ENCODE assay signal across 25 cellular contexts in the genomic region with DNA sequence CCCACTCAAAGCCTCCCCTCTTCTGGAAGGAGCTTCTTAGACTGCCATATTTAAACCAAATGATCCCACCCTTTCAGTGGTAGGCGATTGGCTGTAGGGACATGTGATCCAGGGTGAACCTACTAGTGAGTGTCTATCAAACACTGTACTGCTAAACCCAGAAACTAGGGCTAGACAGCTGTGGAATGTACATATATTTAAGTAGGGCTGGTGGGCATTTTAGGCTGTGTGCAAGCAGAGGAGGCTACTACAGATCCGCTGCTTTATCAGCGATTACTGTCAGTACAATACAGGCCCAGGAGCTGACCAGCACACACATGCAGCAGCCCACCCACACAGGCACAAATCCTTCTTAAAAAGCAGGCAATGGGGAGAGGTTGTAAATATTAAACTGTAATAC. TPM values are rescaled to one million over a fixed set of nuclear protein-coding genes. Genes with fewer than 3 reads are reported as not detected.
A peak's percentile ranks its signal among the peaks of the same experiment; 100 is the strongest.
DNase-seq lines count a peak whose midpoint lies in the region; ATAC-seq and TF ChIP-seq lines count a peak whose summit lies in the region.
"Had no signal": no experiment of that assay in that cellular context is flagged by ENCODE, and none has a peak within 500 bp of the region (broad histone marks: within the 10 kb centered on the region; RNA-seq: fewer than 3 reads in every experiment).

No MANE protein-coding gene starts in this region.

- H3K9me2 ChIP-seq in SK-N-SH = no peaks in the 10 kb centered on the region
- no peaks in the 10 kb centered on the region for H3K9me2 ChIP-seq in hepatocyte (replicated peaks; ENCODE audit: insufficient read depth)

- H3K4me3 ChIP-seq in SK-N-SH (ENCODE audit: low read depth in 2 of 2, low read length in 1 of 2) (peak overlapping the region in 1 of 2 experiments; percentile 26; a peak in 1 of 4 replicates), hepatocyte (no peak overlapping the region)
- H3K4me3 ChIP-seq: spleen, thyroid gland had no signal

- WGBS in SK-N-SH (ENCODE audit: low lambda C conversion rate) = 45% methylated on average over 3 of the region's 3 CpGs
- 53% methylated on average over 3 of the region's 3 CpGs for WGBS in hepatocyte (ENCODE audit: low lambda C conversion rate, missing lambda C conversion rate)

- no peak overlapping the region for H2AFZ ChIP-seq in SK-N-SH (ENCODE audit: low read depth)
- H2AFZ ChIP-seq in hepatocyte = peak overlapping the region; percentile 4

- TF ChIP-seq EP300 in SK-N-SH (IDR thresholded peaks at IDR 0.05; ENCODE audit: borderline replicate concordance in 1 of 2, low read depth in 1 of 2, low read length in 1 of 2) = no peak

- CTCF ChIA-PET in SK-N-SH (lab: Yijun Ruan, JAX) = interaction anchor here (0.6 to 3.0 kb wide), 8 partner anchors 11 to 58 kb away, joined by 3 to 18 read pairs (median 3); no protein-coding TSS in a partner anchor

- no peak for TF ChIP-seq CTCF in SK-N-SH (IDR thresholded peaks at IDR 0.05)
- TF ChIP-seq CTCF in hepatocyte (IDR thresholded peaks at IDR 0.05; ENCODE audit: poor library complexity) = no peak

- no peak overlapping the region; the same call in 1 of the 2 replicates for H3K9ac ChIP-seq in SK-N-SH

- H3K4me2 ChIP-seq in SK-N-SH (peak overlapping the region; percentile 67), hepatocyte (no peak overlapping the region)

- H3K4me1 ChIP-seq in SK-N-SH (ENCODE audit: control insufficient read depth in 1 of 2, insufficient read depth in 2 of 2, low read depth in 1 of 2, low read length in 1 of 2) (peaks cover 30 to 31% of the 10 kb centered on the region in 2 experiments), hepatocyte (ENCODE audit: insufficient read depth) (peaks cover 4% of the 10 kb centered on the region)
- H3K4me1 ChIP-seq: spleen had no signal

- H3K36me3 ChIP-seq in SK-N-SH (replicated peaks in 1 of 2; ENCODE audit: control insufficient read depth in 1 of 2, insufficient read depth in 2 of 2, low read length in 1 of 2) (no peaks in the 10 kb centered on the region), hepatocyte (replicated peaks; ENCODE audit: insufficient read depth, low read depth) (no peaks in the 10 kb centered on the region)
- H3K36me3 ChIP-seq: spleen, thyroid gland had no signal

- H3K27me3 ChIP-seq in SK-N-SH (ENCODE audit: insufficient read depth) (no peaks in the 10 kb centered on the region), hepatocyte (no peaks in the 10 kb centered on the region)
- H3K27me3 ChIP-seq: thyroid gland had no signal

- H3K9me3 ChIP-seq in SK-N-SH = no peaks in the 10 kb centered on the region
- H3K9me3 ChIP-seq in hepatocyte (ENCODE audit: low read depth) = no peaks in the 10 kb centered on the region
- H3K9me3 ChIP-seq: thyroid gland had no signal

- POLR2A ChIA-PET in SK-N-SH (lab: Yijun Ruan, JAX) = interaction anchor here (1.0 to 2.9 kb wide), 3 partner anchors 10 to 23 kb away, joined by 3 to 21 read pairs (median 5); partner anchors contain the start of genes LARP6, LRRC49 and THAP10

- H3F3A ChIP-seq in SK-N-SH (replicated peaks; ENCODE audit: insufficient read depth) = peaks cover 21% of the 10 kb centered on the region

- ATAC-seq in HG03565 (IDR thresholded peaks at IDR 0.05; ENCODE audit: unreplicated experiment) (no peak), GM21423 (IDR thresholded peaks at IDR 0.05; ENCODE audit: unreplicated experiment) (no peak)
- ATAC-seq: activated CD8-positive, alpha-beta memory T cell treated with anti-CD3 and anti-CD28 coated beads, Interleukin-2, amount 10 ng/mL, durations not matched to agents 7 days and 5 days; stimulated activated memory B cell treated with anti-CD40 and anti-IgM and Interleukin-4, amounts not matched to agents 10 μg/mL and 1 μg/mL and 100 μg/mL, for 72 hours had no signal

- peak; percentile 35 for DNase-seq in NCI-H82 (lab: John Stamatoyannopoulos, UW)
- no peak for DNase-seq in NCI-H82 treated with DMSO at 0.1 percent for 48 hours (lab: John Stamatoyannopoulos, UW; ENCODE audit: unreplicated experiment)
- peak; percentile 63 for DNase-seq in SK-N-SH
- DNase-seq in hepatocyte (ENCODE audit: low spot score) = no peak
- peak; percentile 65 for DNase-seq in superior temporal gyrus (ENCODE audit: extremely low spot score)
- no peak for DNase-seq in NCI-H1694 treated with DMSO at 0.1 percent for 48 hours (lab: John Stamatoyannopoulos, UW)
- DNase-seq: activated CD4-positive, alpha-beta T cell treated with anti-CD3 and anti-CD28 coated beads, Interleukin-2, amount 10 ng/mL, durations not matched to agents 7 days and 5 days; activated CD8-positive, alpha-beta memory T cell treated with anti-CD3 and anti-CD28 coated beads, Interleukin-2, amount 10 ng/mL, durations not matched to agents 7 days and 5 days; activated naive CD4-positive, alpha-beta T cell treated with anti-CD3 and anti-CD28 coated beads, Interleukin-2, amount 50 U/mL, for 16 hours; AML-193; central memory CD4-positive, alpha-beta T cell; KBM-7; left cardiac atrium; naive B cell; NCI-H1436 treated with DMSO at 0.1 percent for 48 hours; NCI-H510A treated with DMSO at 0.1 percent for 48 hours; occipital lobe; spleen; stimulated activated CD4-positive, alpha-beta T cell treated with anti-CD3 and anti-CD28 coated beads, Interleukin-2, amount 100 ng/mL, for 48 hours; T-helper 9 cell; thyroid gland had no signal

- H3K79me2 ChIP-seq in SK-N-SH (ENCODE audit: insufficient read depth) (no peaks in the 10 kb centered on the region), hepatocyte (no peaks in the 10 kb centered on the region)

- TF ChIP-seq RAD21 in SK-N-SH (IDR thresholded peaks at IDR 0.05; ENCODE audit: low read length) = no peak

- peak overlapping the region; percentile 83 to 87 for H3K27ac ChIP-seq in SK-N-SH (ENCODE audit: low read depth in 2 of 2, low read length in 1 of 2)
- H3K27ac ChIP-seq in hepatocyte = no peak overlapping the region
- H3K27ac ChIP-seq: 22Rv1, spleen had no signal

- H4K20me1 ChIP-seq in SK-N-SH (ENCODE audit: insufficient read depth) (no peaks in the 10 kb centered on the region), hepatocyte (ENCODE audit: insufficient read depth, poor library complexity, severe bottlenecking) (no peaks in the 10 kb centered on the region)

TF ChIP-seq in SK-N-SH, 30 proteins besides CTCF, POLR2A, EP300 and RAD21 (continues in another document):
- TF ChIP-seq NRF1 (IDR thresholded peaks at IDR 0.05; ENCODE audit: low read depth, low read length) = no peak
- TF ChIP-seq RCOR1 (IDR thresholded peaks at IDR 0.05; ENCODE audit: low read length) = no peak
- TF ChIP-seq, protein P1, sequence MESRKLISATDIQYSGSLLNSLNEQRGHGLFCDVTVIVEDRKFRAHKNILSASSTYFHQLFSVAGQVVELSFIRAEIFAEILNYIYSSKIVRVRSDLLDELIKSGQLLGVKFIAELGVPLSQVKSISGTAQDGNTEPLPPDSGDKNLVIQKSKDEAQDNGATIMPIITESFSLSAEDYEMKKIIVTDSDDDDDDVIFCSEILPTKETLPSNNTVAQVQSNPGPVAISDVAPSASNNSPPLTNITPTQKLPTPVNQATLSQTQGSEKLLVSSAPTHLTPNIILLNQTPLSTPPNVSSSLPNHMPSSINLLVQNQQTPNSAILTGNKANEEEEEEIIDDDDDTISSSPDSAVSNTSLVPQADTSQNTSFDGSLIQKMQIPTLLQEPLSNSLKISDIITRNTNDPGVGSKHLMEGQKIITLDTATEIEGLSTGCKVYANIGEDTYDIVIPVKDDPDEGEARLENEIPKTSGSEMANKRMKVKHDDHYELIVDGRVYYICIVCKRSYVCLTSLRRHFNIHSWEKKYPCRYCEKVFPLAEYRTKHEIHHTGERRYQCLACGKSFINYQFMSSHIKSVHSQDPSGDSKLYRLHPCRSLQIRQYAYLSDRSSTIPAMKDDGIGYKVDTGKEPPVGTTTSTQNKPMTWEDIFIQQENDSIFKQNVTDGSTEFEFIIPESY (IDR thresholded peaks at IDR 0.05; ENCODE audit: borderline replicate concordance, low read depth) = no peak
- no peak; the same call in 1 of the 2 replicates for TF ChIP-seq PBX3 (IDR thresholded peaks at IDR 0.05)
- TF ChIP-seq USF2 (IDR thresholded peaks at IDR 0.05; ENCODE audit: borderline replicate concordance, low read depth, low read length) = no peak
- TF ChIP-seq FOSL2 (IDR thresholded peaks at IDR 0.05; ENCODE audit: borderline replicate concordance, low read depth) = no peak
- TF ChIP-seq MEF2A (IDR thresholded peaks at IDR 0.05; ENCODE audit: borderline replicate concordance, low read depth) = no peak
- 0 out of 2 replicates have a peak, but pooled peaks have one; percentile 21 for TF ChIP-seq YY1 (IDR thresholded peaks at IDR 0.05; ENCODE audit: low read depth)
- TF ChIP-seq FOXM1 (IDR thresholded peaks at IDR 0.05; ENCODE audit: low read depth) = no peak
- TF ChIP-seq SMC3 (IDR thresholded peaks at IDR 0.05; ENCODE audit: low read depth, low read length) = no peak

RNA-seq across cellular contexts. Expression of gene LARP6, which starts 15.4 kb away (rescaled TPM):
- 193 and 236 TPM in 2 replicates for polyA plus RNA-seq in SK-N-SH (2012; rRNA removed)
- 223 and 271 TPM in 2 replicates for polyA plus RNA-seq in SK-N-SH (2012; cell fraction: cytosol; rRNA removed)
- 118 and 123 TPM in 2 replicates for polyA plus RNA-seq in SK-N-SH (2012; cell fraction: nucleus; rRNA removed)
- total RNA-seq in hepatocyte = 31.9 and 45.9 TPM in 2 replicates
- polyA plus RNA-seq in hepatocyte = 50.0 and 55.9 TPM in 2 replicates
- total RNA-seq: activated CD4-positive, alpha-beta T cell treated with anti-CD3 and anti-CD28 coated beads, Interleukin-2, amount 10 ng/mL, durations not matched to agents 7 days and 5 days; activated CD8-positive, alpha-beta memory T cell treated with anti-CD3 and anti-CD28 coated beads, Interleukin-2, amount 10 ng/mL, durations not matched to agents 7 days and 5 days had no signal

RNA-seq across cellular contexts. Expression of gene THAP10, which starts 22.9 kb away (rescaled TPM):
- 2.9 and 3.2 TPM in 2 replicates for polyA plus RNA-seq in SK-N-SH (2012; rRNA removed)
- 4.4 TPM in 2 replicates for polyA plus RNA-seq in SK-N-SH (2012; cell fraction: cytosol; rRNA removed)
- polyA plus RNA-seq in SK-N-SH (2012; cell fraction: nucleus; rRNA removed) = 2.5 and 3.8 TPM in 2 replicates
- total RNA-seq in hepatocyte = 3.0 TPM in 2 replicates
- 2.1 and 3.8 TPM in 2 replicates for polyA plus RNA-seq in hepatocyte
- total RNA-seq: activated CD4-positive, alpha-beta T cell treated with anti-CD3 and anti-CD28 coated beads, Interleukin-2, amount 10 ng/mL, durations not matched to agents 7 days and 5 days had no signal

RNA-seq across cellular contexts. Expression of gene LRRC49, which starts 23.3 kb away (rescaled TPM):
- 7.2 and 10.4 TPM in 2 replicates for polyA plus RNA-seq in SK-N-SH (2012; rRNA removed)
- polyA plus RNA-seq in SK-N-SH (2012; cell fraction: cytosol; rRNA removed) = 10.5 and 13.2 TPM in 2 replicates
- polyA plus RNA-seq in SK-N-SH (2012; cell fraction: nucleus; rRNA removed) = 7.4 and 14.2 TPM in 2 replicates
- 7.8 and 11.6 TPM in 2 replicates for total RNA-seq in hepatocyte
- 1.4 and 1.9 TPM in 2 replicates for polyA plus RNA-seq in hepatocyte
- total RNA-seq: activated CD4-positive, alpha-beta T cell treated with anti-CD3 and anti-CD28 coated beads, Interleukin-2, amount 10 ng/mL, durations not matched to agents 7 days and 5 days had no signal

Comparison
In these comparisons a context has a peak if more than half of its experiments do, and no peak if none do; other contexts are left out.
1. DNase-seq: peak in NCI-H82 (single experiment), SK-N-SH (single experiment) and superior temporal gyrus (single experiment); none in NCI-H82 treated with DMSO at 0.1 percent for 48 hours (single experiment), hepatocyte (single experiment) and NCI-H1694 treated with DMSO at 0.1 percent for 48 hours (single experiment).